ENCODE assay signal across 16 cellular contexts in the genomic region with DNA sequence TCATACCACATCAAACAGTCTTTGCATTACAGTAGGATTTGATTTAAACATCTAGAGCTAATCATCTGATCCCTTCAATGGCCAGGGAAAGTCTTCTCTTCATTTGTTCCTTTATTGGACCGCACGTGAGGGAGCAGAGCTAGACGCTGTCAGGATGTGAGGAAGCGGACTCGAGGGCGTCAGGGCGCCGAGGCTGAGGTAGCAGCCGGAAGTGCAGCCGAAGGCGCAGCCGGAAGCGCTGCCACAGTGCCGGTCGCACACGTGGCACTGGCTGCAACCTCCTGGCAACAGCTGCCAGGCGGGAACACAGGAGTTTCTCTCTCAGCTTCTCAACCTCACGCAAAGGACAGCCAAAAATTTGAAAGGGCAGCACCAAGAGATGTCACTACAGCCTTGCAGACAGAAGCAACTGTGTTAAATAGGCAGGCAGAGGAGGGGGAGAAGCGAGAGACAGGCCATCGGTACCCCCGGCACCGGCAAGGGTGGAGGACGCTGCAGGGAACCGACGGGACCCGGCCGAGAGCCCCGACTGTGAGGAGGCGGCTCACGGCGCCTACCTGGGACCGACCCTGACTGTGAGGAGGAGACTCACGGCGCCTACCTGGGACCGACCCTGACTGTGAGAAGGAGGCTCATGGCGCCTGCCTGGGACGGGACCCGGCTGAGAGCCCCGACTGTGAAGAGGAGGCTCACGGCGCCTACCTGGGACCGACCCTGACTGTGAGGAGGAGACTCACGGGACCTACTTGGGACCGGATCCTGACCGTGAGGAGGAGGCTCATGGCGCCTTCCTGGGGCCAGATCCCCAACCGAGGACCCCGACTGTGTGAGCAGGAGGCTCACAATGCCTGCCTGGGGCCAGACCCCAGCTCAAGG. TPM values are rescaled to one million over a fixed set of nuclear protein-coding genes. Genes with fewer than 3 reads are reported as not detected.
A peak's percentile ranks its signal among the peaks of the same experiment; 100 is the strongest.
DNase-seq lines count a peak whose midpoint lies in the region; FAIRE-seq and TF ChIP-seq lines count a peak whose summit lies in the region.
"Had no signal": no experiment of that assay in that cellular context is flagged by ENCODE, and none has a peak within 500 bp of the region (broad histone marks: within the 10 kb centered on the region; RNA-seq: fewer than 3 reads in every experiment).

No MANE protein-coding gene starts in this region.

- CTCF ChIA-PET in activated CD4-positive, alpha-beta memory T cell treated with anti-CD3 and anti-CD28 coated beads for 36 hours (lab: Charles Lee) = no interaction called here
- CTCF ChIA-PET in activated CD4-positive, alpha-beta memory T cell treated with anti-CD3 and anti-CD28 coated beads, Interleukin-2, amount 10 ng/mL, durations not matched to agents 7 days and 5 days (lab: Charles Lee) = no interaction called here
- CTCF ChIA-PET in HEK293 (lab: Yijun Ruan, JAX) (no interaction called here), H1 (lab: Charles Lee; ENCODE audit: partially characterized antibody) (interaction anchor here (0.5 kb wide), 1 partner anchor 72 kb away, joined by 3 read pairs; no protein-coding TSS in a partner anchor)

- no peak overlapping the region for H2BK5ac ChIP-seq in H1 (ENCODE audit: low read depth, low read length)
- H2BK5ac ChIP-seq in trophoblast cell (ENCODE audit: low read depth, low read length, poor library complexity) = peak overlapping the region; percentile 23

- H2AFZ ChIP-seq in H1 (ENCODE audit: low read length) = no peak overlapping the region
- no peak overlapping the region for H2AFZ ChIP-seq in trophoblast cell (ENCODE audit: insufficient read depth, low read length, poor library complexity)
- no peak overlapping the region for H2AFZ ChIP-seq in smooth muscle cell (ENCODE audit: low read depth)

- H3K36me3 ChIP-seq in HEK293 (ENCODE audit: control insufficient read depth in 2 of 2, insufficient read depth in 1 of 2, low read length in 2 of 2) (no peaks in the 10 kb centered on the region), H1 (ENCODE audit: control insufficient read depth in 2 of 4, insufficient read depth in 4 of 4, low read length in 3 of 4) (peaks cover 0 to 3% (median 0%) of the 10 kb centered on the region in 4 experiments; a peak in 2 of 8 replicates), trophoblast cell (ENCODE audit: control insufficient read depth in 1 of 2, insufficient read depth in 2 of 2, low read length in 2 of 2) (no peaks in the 10 kb centered on the region), smooth muscle cell (ENCODE audit: low read depth) (no peaks in the 10 kb centered on the region)

- TF ChIP-seq CTCF in HEK293 (tag by site-specific recombination; IDR thresholded peaks at IDR 0.05) (no peak), H1 (IDR thresholded peaks at IDR 0.05; ENCODE audit: control extremely low read depth in 1 of 3, insufficient read depth in 1 of 3, low read depth in 1 of 3, low read length in 3 of 3) (no peak), smooth muscle cell (IDR thresholded peaks at IDR 0.05; ENCODE audit: borderline replicate concordance, insufficient read depth, poor library complexity, severe bottlenecking) (no peak)

- 88% methylated on average over 30 of the region's 48 CpGs; no CpG with 5 or more reads in 1 of the 2 experiments for WGBS in H1 (ENCODE audit: extremely low coverage in 1 of 2, insufficient coverage in 1 of 2, insufficient read length in 1 of 2, insufficient replicate concordance in 2 of 2, low coverage in 1 of 2, low lambda C conversion rate in 2 of 2, missing lambda C conversion rate in 1 of 2), 2 experiments
- no CpG with 5 or more reads among the region's 48 CpGs for WGBS in trophoblast cell (ENCODE audit: extremely low coverage, insufficient coverage, insufficient read length)
- WGBS in smooth muscle cell (ENCODE audit: low lambda C conversion rate) = 77% methylated on average over 48 of the region's 48 CpGs

- no peak overlapping the region for H3K4me3 Mint-ChIP-seq in activated CD4-positive, alpha-beta memory T cell treated with anti-CD3 and anti-CD28 coated beads for 36 hours
- no peak overlapping the region for H3K4me3 Mint-ChIP-seq in activated CD4-positive, alpha-beta memory T cell treated with anti-CD3 and anti-CD28 coated beads, Interleukin-2, amount 10 ng/mL, durations not matched to agents 7 days and 5 days

- H3K18ac ChIP-seq in H1 (ENCODE audit: extremely low read depth, low read length) (no peak overlapping the region), trophoblast cell (ENCODE audit: low read length) (peak overlapping the region; percentile 50)

- H3K4ac ChIP-seq in H1 (replicated peaks; ENCODE audit: insufficient read length, low read depth, low read length) = no peak overlapping the region
- H3K4ac ChIP-seq in trophoblast cell (ENCODE audit: low read depth, low read length) = peak overlapping the region; percentile 24

- H4K20me1 ChIP-seq in H1 (replicated peaks in 1 of 2; ENCODE audit: control insufficient read depth in 1 of 2, insufficient read depth in 2 of 2, low read length in 2 of 2) (no peaks in the 10 kb centered on the region), smooth muscle cell (ENCODE audit: low read depth) (no peaks in the 10 kb centered on the region)

- no peaks in the 10 kb centered on the region for H3K23me2 ChIP-seq in H1 (ENCODE audit: low read depth, low read length)

- no peak overlapping the region for H3K56ac ChIP-seq in H1 (replicated peaks; ENCODE audit: insufficient read length, low read depth, low read length)

- H3K14ac ChIP-seq in H1 (ENCODE audit: insufficient read length) = no peak overlapping the region
- H3K14ac ChIP-seq in trophoblast cell (ENCODE audit: low read length) = peak overlapping the region; percentile 67

- TF ChIP-seq RAD21 in H1 (IDR thresholded peaks at IDR 0.05 in 1 of 2, conservative IDR thresholded peaks at IDR 0.05 in 1 of 2; ENCODE audit: low read depth in 2 of 2, low read length in 2 of 2) = peak in 1 of 2 experiments; percentile 12; a peak in 1 of 4 replicates

- H4K91ac ChIP-seq in H1 (replicated peaks; ENCODE audit: insufficient read length, low read length) = peak overlapping the region; percentile 51
- H4K91ac ChIP-seq in trophoblast cell (ENCODE audit: low read depth, low read length) = peak overlapping the region; percentile 67

- no peak overlapping the region for H4K12ac ChIP-seq in trophoblast cell (ENCODE audit: low read depth, low read length)

- H2BK120ac ChIP-seq in H1 (replicated peaks; ENCODE audit: low read depth, low read length) = no peak overlapping the region
- H2BK120ac ChIP-seq in trophoblast cell (ENCODE audit: insufficient read depth, low read length, poor library complexity) = peak overlapping the region; percentile 87

- H2BK12ac ChIP-seq in H1 (ENCODE audit: low read depth, low read length) = no peak overlapping the region
- H2BK12ac ChIP-seq in trophoblast cell (ENCODE audit: low read length) = peak overlapping the region; percentile 53

- H3K27ac Mint-ChIP-seq in activated CD4-positive, alpha-beta memory T cell treated with anti-CD3 and anti-CD28 coated beads for 36 hours = no peak overlapping the region
- H3K27ac Mint-ChIP-seq in activated CD4-positive, alpha-beta memory T cell treated with anti-CD3 and anti-CD28 coated beads, Interleukin-2, amount 10 ng/mL, durations not matched to agents 7 days and 5 days = no peak overlapping the region
- H3K27ac Mint-ChIP-seq: stimulated activated naive B cell treated with anti-CD40 and anti-IgM and Interleukin-4, amounts not matched to agents 10 μg/mL and 1 μg/mL and 100 μg/mL, for 72 hours had no signal

- H3K23ac ChIP-seq in H1 (ENCODE audit: insufficient read length) (no peak overlapping the region), trophoblast cell (ENCODE audit: low read length) (no peak overlapping the region)

- no peak overlapping the region for H3K4me3 ChIP-seq in HEK293 (ENCODE audit: low read depth, low read length)
- no peak overlapping the region for H3K4me3 ChIP-seq in H1 (ENCODE audit: extremely low read depth in 1 of 4, insufficient read depth in 2 of 4, low read depth in 3 of 4, low read length in 4 of 4)
- no peak overlapping the region for H3K4me3 ChIP-seq in trophoblast cell (ENCODE audit: low read depth, low read length)
- H3K4me3 ChIP-seq in smooth muscle cell = no peak overlapping the region
- H3K4me3 ChIP-seq: A549 had no signal

- no peak for FAIRE-seq in H1 (lab: Jason Lieb, UNC)
- FAIRE-seq: A549 had no signal

- peak; percentile 17 for DNase-seq in activated CD4-positive, alpha-beta memory T cell treated with anti-CD3 and anti-CD28 coated beads for 36 hours
- no peak for DNase-seq in activated CD4-positive, alpha-beta memory T cell treated with anti-CD3 and anti-CD28 coated beads, Interleukin-2, amount 10 ng/mL, durations not matched to agents 7 days and 5 days
- DNase-seq in H1 (ENCODE audit: low read depth in 1 of 2, low spot score in 2 of 2) (no peak), trophoblast cell (no peak), putamen (ENCODE audit: low spot score) (no peak), smooth muscle cell (lab: John Stamatoyannopoulos, UW; ENCODE audit: unreplicated experiment) (no peak), DMS53 treated with DMSO at 0.1 percent for 48 hours (lab: John Stamatoyannopoulos, UW; ENCODE audit: unreplicated experiment) (no peak)
- DNase-seq: cerebellar nuclear complex; SHP77 treated with DMSO at 0.1 percent for 48 hours; stimulated activated naive B cell treated with anti-CD40 and anti-IgM and Interleukin-4, amounts not matched to agents 10 μg/mL and 1 μg/mL and 100 μg/mL, for 72 hours; T-helper 9 cell had no signal

- H3F3A ChIP-seq in smooth muscle cell (ENCODE audit: low read depth) = no peaks in the 10 kb centered on the region

- no peak overlapping the region for H2BK20ac ChIP-seq in H1 (ENCODE audit: low read length)

- no peaks in the 10 kb centered on the region for H3K9me3 Mint-ChIP-seq in activated CD4-positive, alpha-beta memory T cell treated with anti-CD3 and anti-CD28 coated beads for 36 hours
- no peaks in the 10 kb centered on the region for H3K9me3 Mint-ChIP-seq in activated CD4-positive, alpha-beta memory T cell treated with anti-CD3 and anti-CD28 coated beads, Interleukin-2, amount 10 ng/mL, durations not matched to agents 7 days and 5 days
- H3K9me3 Mint-ChIP-seq: stimulated activated naive B cell treated with anti-CD40 and anti-IgM and Interleukin-4, amounts not matched to agents 10 μg/mL and 1 μg/mL and 100 μg/mL, for 72 hours had no signal

- H3K27me3 Mint-ChIP-seq in activated CD4-positive, alpha-beta memory T cell treated with anti-CD3 and anti-CD28 coated beads for 36 hours = peaks cover 11% of the 10 kb centered on the region
- peaks cover 22% of the 10 kb centered on the region for H3K27me3 Mint-ChIP-seq in activated CD4-positive, alpha-beta memory T cell treated with anti-CD3 and anti-CD28 coated beads, Interleukin-2, amount 10 ng/mL, durations not matched to agents 7 days and 5 days

- H3K79me1 ChIP-seq in H1 (ENCODE audit: low read depth, low read length) (no peaks in the 10 kb centered on the region), trophoblast cell (ENCODE audit: low read length) (peaks cover 11% of the 10 kb centered on the region)

- H3K4me1 ChIP-seq in HEK293 (ENCODE audit: control insufficient read depth, insufficient read depth, low read length) (no peaks in the 10 kb centered on the region), H1 (replicated peaks in 1 of 4; ENCODE audit: control insufficient read depth in 3 of 4, insufficient read depth in 4 of 4, low read length in 3 of 4) (peaks cover 0 to 7% (median 4%) of the 10 kb centered on the region in 4 experiments; a peak in 4 of 7 replicates), trophoblast cell (ENCODE audit: control insufficient read depth in 1 of 2, insufficient read depth in 2 of 2, low read length in 2 of 2) (peaks cover 26 to 31% of the 10 kb centered on the region in 2 experiments), smooth muscle cell (ENCODE audit: low read depth) (peaks cover 10% of the 10 kb centered on the region)
- H3K4me1 ChIP-seq: Caco-2 had no signal

- H3K4me2 ChIP-seq in H1 (ENCODE audit: insufficient read depth in 1 of 2, low read depth in 2 of 2, low read length in 2 of 2) (no peak overlapping the region), trophoblast cell (ENCODE audit: low read length) (peak overlapping the region; percentile 38), smooth muscle cell (no peak overlapping the region)
- H3K4me2 ChIP-seq: A549 had no signal

- TF ChIP-seq POLR2A in H1 (IDR thresholded peaks at IDR 0.05; ENCODE audit: control extremely low read depth in 1 of 2, low read depth in 2 of 2, low read length in 2 of 2) = no peak

- H3K9me3 ChIP-seq in HEK293 (ENCODE audit: control insufficient read depth, insufficient read depth, low read depth, low read length) = no peaks in the 10 kb centered on the region
- no peaks in the 10 kb centered on the region for H3K9me3 ChIP-seq in H1 (ENCODE audit: insufficient read depth in 2 of 2, low read depth in 1 of 2, low read length in 1 of 2)
- peaks cover 2% of the 10 kb centered on the region for H3K9me3 ChIP-seq in trophoblast cell (ENCODE audit: insufficient read depth, low read depth, low read length)
- no peaks in the 10 kb centered on the region for H3K9me3 ChIP-seq in smooth muscle cell (replicated peaks; ENCODE audit: low read depth)
- H3K9me3 ChIP-seq: A549, Caco-2 had no signal

- H3K4me1 Mint-ChIP-seq in activated CD4-positive, alpha-beta memory T cell treated with anti-CD3 and anti-CD28 coated beads for 36 hours (ENCODE audit: low read depth) = peaks cover 4% of the 10 kb centered on the region
- peaks cover 5% of the 10 kb centered on the region for H3K4me1 Mint-ChIP-seq in activated CD4-positive, alpha-beta memory T cell treated with anti-CD3 and anti-CD28 coated beads, Interleukin-2, amount 10 ng/mL, durations not matched to agents 7 days and 5 days
- H3K4me1 Mint-ChIP-seq: stimulated activated naive B cell treated with anti-CD40 and anti-IgM and Interleukin-4, amounts not matched to agents 10 μg/mL and 1 μg/mL and 100 μg/mL, for 72 hours had no signal

- H2AK5ac ChIP-seq in H1 (ENCODE audit: low read depth, low read length) = no peak overlapping the region
- peak overlapping the region; percentile 80 for H2AK5ac ChIP-seq in trophoblast cell (ENCODE audit: low read length)

- H3K9ac ChIP-seq in H1 (replicated peaks in 1 of 4; ENCODE audit: extremely low read depth in 1 of 4, low read depth in 3 of 4, low read length in 3 of 4) (no peak overlapping the region), trophoblast cell (ENCODE audit: low read length) (no peak overlapping the region), smooth muscle cell (ENCODE audit: low read depth) (no peak overlapping the region)

- TF ChIP-seq EP300 in H1 (IDR thresholded peaks at IDR 0.05; ENCODE audit: borderline replicate concordance in 1 of 2, low read depth in 2 of 2, low read length in 2 of 2) = no peak

- no peaks in the 10 kb centered on the region for H3K79me2 ChIP-seq in H1 (ENCODE audit: control insufficient read depth in 1 of 2, insufficient read depth in 2 of 2, low read length in 2 of 2)
- no peaks in the 10 kb centered on the region for H3K79me2 ChIP-seq in trophoblast cell (ENCODE audit: control insufficient read depth, insufficient read depth, low read length, poor library complexity)
- H3K79me2 ChIP-seq in smooth muscle cell (ENCODE audit: low read depth) = no peaks in the 10 kb centered on the region

- H2BK15ac ChIP-seq in H1 (ENCODE audit: low read length) = peak overlapping the region; percentile 65; the same call in 1 of the 2 replicates

- H3K27ac ChIP-seq in HEK293 (ENCODE audit: extremely low read depth, low read depth, low read length) = no peak overlapping the region
- H3K27ac ChIP-seq in H1 (ENCODE audit: low read depth, low read length) = no peak overlapping the region; the same call in 1 of the 2 replicates
- H3K27ac ChIP-seq in trophoblast cell (ENCODE audit: low read depth, low read length) = peak overlapping the region; percentile 70
- no peak overlapping the region for H3K27ac ChIP-seq in smooth muscle cell (ENCODE audit: low read depth)
- H3K27ac ChIP-seq: A549 had no signal

- POLR2A ChIA-PET in activated CD4-positive, alpha-beta memory T cell treated with anti-CD3 and anti-CD28 coated beads for 36 hours (lab: Charles Lee) = no interaction called here
- POLR2A ChIA-PET in activated CD4-positive, alpha-beta memory T cell treated with anti-CD3 and anti-CD28 coated beads, Interleukin-2, amount 10 ng/mL, durations not matched to agents 7 days and 5 days (lab: Charles Lee) = no interaction called here
- POLR2A ChIA-PET in HEK293 (lab: Yijun Ruan, JAX) (no interaction called here), H1 (lab: Charles Lee; ENCODE audit: partially characterized antibody) (no interaction called here)

- no peaks in the 10 kb centered on the region for H3K36me3 Mint-ChIP-seq in activated CD4-positive, alpha-beta memory T cell treated with anti-CD3 and anti-CD28 coated beads for 36 hours
- H3K36me3 Mint-ChIP-seq in activated CD4-positive, alpha-beta memory T cell treated with anti-CD3 and anti-CD28 coated beads, Interleukin-2, amount 10 ng/mL, durations not matched to agents 7 days and 5 days (ENCODE audit: low read depth) = no peaks in the 10 kb centered on the region
- H3K36me3 Mint-ChIP-seq: stimulated activated naive B cell treated with anti-CD40 and anti-IgM and Interleukin-4, amounts not matched to agents 10 μg/mL and 1 μg/mL and 100 μg/mL, for 72 hours had no signal

- H3K27me3 ChIP-seq in H1 (replicated peaks in 1 of 4; ENCODE audit: control insufficient read depth in 3 of 4, extremely low read depth in 1 of 4, insufficient read depth in 3 of 4, low read length in 3 of 4) (no peaks in the 10 kb centered on the region), trophoblast cell (ENCODE audit: insufficient read depth, low read length) (no peaks in the 10 kb centered on the region), smooth muscle cell (ENCODE audit: low read depth) (peaks cover 27% of the 10 kb centered on the region)

- intact Hi-C loops in activated CD4-positive, alpha-beta memory T cell treated with anti-CD3 and anti-CD28 coated beads for 36 hours (cut with micrococcal nuclease) = no loop called here

- H4K5ac ChIP-seq in H1 (ENCODE audit: insufficient read length, low read depth, low read length) = no peak overlapping the region

- H4K8ac ChIP-seq in H1 (ENCODE audit: extremely low read depth, insufficient read depth, low read length) (no peak overlapping the region; the same call in 1 of the 2 replicates), trophoblast cell (ENCODE audit: low read depth, low read length) (peak overlapping the region; percentile 34)

RNA-seq across cellular contexts. Expression of a gene that starts 32.3 kb away (rescaled TPM):
- under 1 TPM; 0.55 to 0.56 TPM for total RNA-seq in activated CD4-positive, alpha-beta memory T cell treated with anti-CD3 and anti-CD28 coated beads for 36 hours
- under 1 TPM; 0.13 to 0.23 TPM for total RNA-seq in activated CD4-positive, alpha-beta memory T cell treated with anti-CD3 and anti-CD28 coated beads, Interleukin-2, amount 10 ng/mL, durations not matched to agents 7 days and 5 days
- total RNA-seq in H1 (2021; fragmentation: NEBNext Ultra II Directional; extraction: Animal tissue kit (Norgen Biotek cat#: 25700)) = 2.4 and 3.1 TPM in 2 replicates
- 6.3 and 10.9 TPM in 2 replicates for polyA plus RNA-seq in H1 (2011; rRNA removed)
- polyA plus RNA-seq in H1 (2011; cell fraction: cytosol; rRNA removed) = 5.6 TPM
- polyA plus RNA-seq in H1 (2011; cell fraction: nucleus; rRNA removed) = 18.0 TPM
- 2.4 to 3.1 TPM (median 2.7 TPM) in 4 replicates for polyA plus RNA-seq in H1 (2012, experiment 1 of 2)
- 2.0 TPM for polyA plus RNA-seq in H1 (2012, experiment 2 of 2)
- polyA plus RNA-seq in H1 (2013, experiment 1 of 2) = 1.1 TPM
- polyA plus RNA-seq in H1 (2013, experiment 2 of 2) = 1.0 TPM
- polyA minus RNA-seq in H1 (2011; rRNA and poly(A)+ RNA removed) = 7.9 and 10.8 TPM in 2 replicates
- 2.7 TPM for polyA minus RNA-seq in H1 (2011; cell fraction: cytosol; rRNA and poly(A)+ RNA removed)
- 8.9 TPM for polyA minus RNA-seq in H1 (2011; cell fraction: nucleus; rRNA and poly(A)+ RNA removed)
- polyA plus RNA-seq in trophoblast cell (2013) = 1.1 TPM in 2 replicates
- total RNA-seq in smooth muscle cell = not detected in 2 replicates
- polyA plus RNA-seq in smooth muscle cell = not detected in 2 replicates
- total RNA-seq: Caco-2, glomerular endothelial cell, pulmonary artery endothelial cell had no signal
- polyA plus RNA-seq: A549 had no signal
